In the genomic region with DNA sequence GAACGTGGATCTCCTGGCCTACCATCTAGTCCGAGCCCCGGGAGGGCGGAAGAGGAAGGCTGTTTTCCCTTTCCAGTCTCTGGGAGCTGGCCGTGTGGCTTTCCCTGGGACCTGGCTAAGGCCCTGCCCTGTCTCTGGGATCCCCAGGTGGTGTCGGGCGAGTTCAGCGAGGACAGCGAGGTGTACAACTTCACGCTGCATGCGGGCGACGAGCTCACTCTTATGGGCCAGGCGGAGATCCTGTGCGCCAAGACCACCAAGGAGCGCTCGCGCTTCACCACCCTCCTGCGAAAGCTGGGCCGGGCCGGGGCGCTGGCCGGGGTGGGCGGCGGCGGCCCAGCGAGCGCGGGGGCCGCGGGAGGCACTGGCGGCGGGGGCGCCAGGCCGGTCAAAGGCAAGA, we compare ENCODE assay signal across 8 cellular contexts. TPM values are rescaled to one million over a fixed set of nuclear protein-coding genes. Genes with fewer than 3 reads are reported as not detected.
DNase-seq lines count a peak whose midpoint lies in the region; ATAC-seq, FAIRE-seq and TF ChIP-seq lines count a peak whose summit lies in the region.

No MANE protein-coding gene starts in this region.

- no peak for TF ChIP-seq POLR2A in A549 (IDR thresholded peaks at IDR 0.05; ENCODE audit: low read length)

- DNase-seq in A549 (ENCODE audit: low read depth in 1 of 2, low spot score in 1 of 2) (no peak), endodermal cell (peak; percentile 73)

- H3K27me3 Mint-ChIP-seq in endodermal cell (ENCODE audit: insufficient read depth) (peaks cover 62% of the 10 kb centered on the region), nephron (ENCODE audit: low read depth) (peaks cover 20% of the 10 kb centered on the region)

- H3K27ac Mint-ChIP-seq in endodermal cell, result no peak overlapping the region
- H3K27ac Mint-ChIP-seq in nephron, result peak overlapping the region in 2 of 3 experiments; percentile 32 to 54

- H3K27me3 ChIP-seq in HUES6 (ENCODE audit: control insufficient read depth, insufficient read depth, low read length) (peaks cover 40% of the 10 kb centered on the region), endodermal cell (ENCODE audit: control insufficient read depth, insufficient read depth, low read length, poor library complexity, severe bottlenecking) (peaks cover 18% of the 10 kb centered on the region)

- WGBS in A549 (ENCODE audit: missing lambda C conversion rate), result 97% methylated on average over 35 of the region's 35 CpGs
- 77 to 89% methylated on average over 26 to 35 of the region's 35 CpGs for WGBS in endodermal cell (ENCODE audit: insufficient coverage in 1 of 2, insufficient read length in 1 of 2), 2 experiments

- ATAC-seq in A549, result no peak
- ATAC-seq in HG02798 (IDR thresholded peaks at IDR 0.05; ENCODE audit: poor library complexity, unreplicated experiment), result no peak
- ATAC-seq in GM21528 (IDR thresholded peaks at IDR 0.05; ENCODE audit: low FRiP score, unreplicated experiment), result no peak
- ATAC-seq in esophagus mucosa, result no peak
- no peak for ATAC-seq in GM21737 (IDR thresholded peaks at IDR 0.05; ENCODE audit: unreplicated experiment)

- H3K4me1 Mint-ChIP-seq in endodermal cell (peaks cover 10% of the 10 kb centered on the region), nephron (peaks cover 11% of the 10 kb centered on the region)

- peak overlapping the region; percentile 88 for H3K4me2 ChIP-seq in A549

- H3K4me1 ChIP-seq in A549 (peaks cover 11% of the 10 kb centered on the region; the same call in 2 of the 3 replicates), HUES6 (ENCODE audit: control insufficient read depth, insufficient read depth, low read length) (peaks cover 18% of the 10 kb centered on the region), endodermal cell (ENCODE audit: control insufficient read depth, insufficient read depth, low read length) (no peaks in the 10 kb centered on the region)

- H3K36me3 Mint-ChIP-seq in endodermal cell (ENCODE audit: low read depth), result peaks cover 6% of the 10 kb centered on the region
- H3K36me3 Mint-ChIP-seq in nephron (ENCODE audit: low read depth), result peaks cover 4% of the 10 kb centered on the region

- 0 out of 2 replicates have a peak, but pooled peaks cover 7% of the 10 kb centered on the region for H3K36me3 ChIP-seq in HUES6 (ENCODE audit: control insufficient read depth, insufficient read depth, low read length)
- peaks cover 5% of the 10 kb centered on the region for H3K36me3 ChIP-seq in endodermal cell (ENCODE audit: control insufficient read depth, insufficient read depth, low read length)

- H3K4me3 Mint-ChIP-seq in endodermal cell, result peak overlapping the region; percentile 50
- H3K4me3 Mint-ChIP-seq in nephron, result peak overlapping the region; percentile 63 to 79 (median 78)

- TF ChIP-seq RAD21 in A549 (conservative IDR thresholded peaks at IDR 0.05 in 1 of 2, IDR thresholded peaks at IDR 0.05 in 1 of 2), result no peak

- H3K9me3 ChIP-seq in A549 (no peaks in the 10 kb centered on the region), HUES6 (ENCODE audit: control insufficient read depth, insufficient read depth, low read depth, low read length) (no peaks in the 10 kb centered on the region), endodermal cell (ENCODE audit: control insufficient read depth, low read length) (no peaks in the 10 kb centered on the region)

- peak overlapping the region; percentile 84 to 93; a peak in 3 of 6 replicates for H3K27ac ChIP-seq in A549
- H3K27ac ChIP-seq in HUES6 (ENCODE audit: low read depth, low read length), result no peak overlapping the region
- no peak overlapping the region for H3K27ac ChIP-seq in endodermal cell (ENCODE audit: low read depth, low read length)

- POLR2A ChIA-PET in A549 (lab: Yijun Ruan, JAX), result interaction anchor here (0.6 to 1.0 kb wide), 2 partner anchors 8 to 789 kb away, joined by 4 to 9 read pairs; no protein-coding TSS in a partner anchor

- CTCF ChIA-PET in A549 (lab: Yijun Ruan, JAX), result interaction anchor here (0.6 to 5.4 kb wide), 43 partner anchors 10 to 394 kb away, joined by 3 to 77 read pairs (median 4); a partner anchor contains a TSS

- no peak for TF ChIP-seq CTCF in A549 (IDR thresholded peaks at IDR 0.05)
- TF ChIP-seq CTCF in endodermal cell (conservative IDR thresholded peaks at IDR 0.05), result no peak
- no peak for TF ChIP-seq CTCF in nephron (IDR thresholded peaks at IDR 0.05; ENCODE audit: unreplicated experiment in 3 of 3)

- no peak for FAIRE-seq in A549 (lab: Jason Lieb, UNC)

- no peak for TF ChIP-seq EP300 in A549 (IDR thresholded peaks at IDR 0.05)

- H3K9me3 Mint-ChIP-seq in endodermal cell, result no peaks in the 10 kb centered on the region
- H3K9me3 Mint-ChIP-seq in nephron, result no peaks in the 10 kb centered on the region

- H3K4me3 ChIP-seq in A549 (no peak overlapping the region), HUES6 (ENCODE audit: low read depth, low read length) (peak overlapping the region; percentile 74), endodermal cell (ENCODE audit: low read length) (no peak overlapping the region)

- H3K9ac ChIP-seq in HUES6 (ENCODE audit: low read length) (peak overlapping the region; percentile 79), endodermal cell (ENCODE audit: extremely low read depth, low read length, poor library complexity, severe bottlenecking) (no peak overlapping the region)

TF ChIP-seq in A549, 52 proteins besides CTCF, POLR2A, EP300 and RAD21:
- TF ChIP-seq BHLHE40 (IDR thresholded peaks at IDR 0.05; ENCODE audit: low read depth, low read length) (no peak), CBX2 (IDR thresholded peaks at IDR 0.05; ENCODE audit: borderline replicate concordance, low read depth) (no peak), JUN (IDR thresholded peaks at IDR 0.05) (no peak), FOSL2 (IDR thresholded peaks at IDR 0.05) (no peak), FOSL2 (CRISPR knock-in tag; IDR thresholded peaks at IDR 0.05) (no peak), POLR2AphosphoS2 (conservative IDR thresholded peaks at IDR 0.05; ENCODE audit: low read length) (no peak), FOSB (CRISPR knock-in tag; IDR thresholded peaks at IDR 0.05) (no peak)
- TF ChIP-seq, protein P1, sequence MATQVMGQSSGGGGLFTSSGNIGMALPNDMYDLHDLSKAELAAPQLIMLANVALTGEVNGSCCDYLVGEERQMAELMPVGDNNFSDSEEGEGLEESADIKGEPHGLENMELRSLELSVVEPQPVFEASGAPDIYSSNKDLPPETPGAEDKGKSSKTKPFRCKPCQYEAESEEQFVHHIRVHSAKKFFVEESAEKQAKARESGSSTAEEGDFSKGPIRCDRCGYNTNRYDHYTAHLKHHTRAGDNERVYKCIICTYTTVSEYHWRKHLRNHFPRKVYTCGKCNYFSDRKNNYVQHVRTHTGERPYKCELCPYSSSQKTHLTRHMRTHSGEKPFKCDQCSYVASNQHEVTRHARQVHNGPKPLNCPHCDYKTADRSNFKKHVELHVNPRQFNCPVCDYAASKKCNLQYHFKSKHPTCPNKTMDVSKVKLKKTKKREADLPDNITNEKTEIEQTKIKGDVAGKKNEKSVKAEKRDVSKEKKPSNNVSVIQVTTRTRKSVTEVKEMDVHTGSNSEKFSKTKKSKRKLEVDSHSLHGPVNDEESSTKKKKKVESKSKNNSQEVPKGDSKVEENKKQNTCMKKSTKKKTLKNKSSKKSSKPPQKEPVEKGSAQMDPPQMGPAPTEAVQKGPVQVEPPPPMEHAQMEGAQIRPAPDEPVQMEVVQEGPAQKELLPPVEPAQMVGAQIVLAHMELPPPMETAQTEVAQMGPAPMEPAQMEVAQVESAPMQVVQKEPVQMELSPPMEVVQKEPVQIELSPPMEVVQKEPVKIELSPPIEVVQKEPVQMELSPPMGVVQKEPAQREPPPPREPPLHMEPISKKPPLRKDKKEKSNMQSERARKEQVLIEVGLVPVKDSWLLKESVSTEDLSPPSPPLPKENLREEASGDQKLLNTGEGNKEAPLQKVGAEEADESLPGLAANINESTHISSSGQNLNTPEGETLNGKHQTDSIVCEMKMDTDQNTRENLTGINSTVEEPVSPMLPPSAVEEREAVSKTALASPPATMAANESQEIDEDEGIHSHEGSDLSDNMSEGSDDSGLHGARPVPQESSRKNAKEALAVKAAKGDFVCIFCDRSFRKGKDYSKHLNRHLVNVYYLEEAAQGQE (IDR thresholded peaks at IDR 0.05), result no peak

RNA-seq across cellular contexts. Expression of a gene that starts 11.2 kb away (rescaled TPM):
- polyA plus RNA-seq in A549 (2011; rRNA removed), result 5.1 and 6.6 TPM in 2 replicates
- 5.6 and 8.6 TPM in 2 replicates for polyA plus RNA-seq in A549 (2012; cell fraction: cytosol; rRNA removed)
- 11.2 and 11.9 TPM in 2 replicates for polyA plus RNA-seq in A549 (2012; cell fraction: nucleus; rRNA removed)
- polyA plus RNA-seq in A549 (2017; fragmentation: RNase III; extraction: RNeasy Plus Mini Kit Qiagen cat#74134 plus additional on column Dnase treatment), result 4.5 to 5.9 TPM (median 5.6 TPM) in 3 replicates
- polyA minus RNA-seq in A549 (2011; rRNA and poly(A)+ RNA removed), result 10.2 and 10.4 TPM in 2 replicates
- 1 to 10 TPM; 6.0 to 8.1 TPM for total RNA-seq in endodermal cell
- 31.1 TPM for polyA plus RNA-seq in endodermal cell (2013, experiment 1 of 2)
- polyA plus RNA-seq in endodermal cell (2013, experiment 2 of 2), result 25.1 TPM
- 0.68 TPM for total RNA-seq in esophagus mucosa

Comparison
In these comparisons a context has a peak if more than half of its experiments do, and no peak if none do; other contexts are left out.
1. H3K27ac ChIP-seq: peak in A549 (2 of 2); none in HUES6 (single experiment) and endodermal cell (single experiment).